Comparison of ENCODE assay signal across 10 cellular contexts in the genomic region with DNA sequence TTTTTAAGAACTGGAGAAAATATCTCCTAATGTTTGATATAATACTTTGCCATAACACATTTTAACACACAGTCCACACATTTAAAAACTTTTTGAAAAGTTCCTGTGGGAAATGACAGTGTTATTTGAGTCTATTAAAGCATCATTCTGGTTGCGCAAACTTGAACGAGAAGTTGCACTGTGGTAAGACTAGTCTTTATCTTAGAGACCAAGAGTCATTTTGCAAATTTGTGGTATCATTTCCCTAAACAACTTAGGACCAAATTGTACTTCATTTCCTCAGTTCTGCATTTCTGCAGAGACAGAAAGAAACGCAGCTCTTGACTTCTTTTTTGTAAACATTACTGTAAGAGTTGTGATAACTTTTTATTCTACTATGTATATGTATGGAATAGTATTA. TPM values are rescaled to one million over a fixed set of nuclear protein-coding genes. Genes with fewer than 3 reads are reported as not detected.
DNase-seq lines count a peak whose midpoint lies in the region; ATAC-seq and TF ChIP-seq lines count a peak whose summit lies in the region.
"Had no signal": no experiment of that assay in that cellular context is flagged by ENCODE, and none has a peak within 500 bp of the region (broad histone marks: within the 10 kb centered on the region; RNA-seq: fewer than 3 reads in every experiment).

A gene with protein sequence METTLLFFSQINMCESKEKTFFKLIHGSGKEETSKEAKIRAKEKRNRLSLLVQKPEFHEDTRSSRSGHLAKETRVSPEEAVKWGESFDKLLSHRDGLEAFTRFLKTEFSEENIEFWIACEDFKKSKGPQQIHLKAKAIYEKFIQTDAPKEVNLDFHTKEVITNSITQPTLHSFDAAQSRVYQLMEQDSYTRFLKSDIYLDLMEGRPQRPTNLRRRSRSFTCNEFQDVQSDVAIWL (plus strand): TSS at position 282 of the 400 bp plus-strand sequence. CDS start 176 bp downstream, outside the sequence.

- peaks cover 3% of the 10 kb centered on the region; the same call in 2 of the 3 replicates for H3K4me1 Mint-ChIP-seq in GM23338
- no peaks in the 10 kb centered on the region for H3K4me1 Mint-ChIP-seq in stimulated activated memory B cell treated with anti-CD40 and anti-IgM and Interleukin-4, amounts not matched to agents 10 μg/mL and 1 μg/mL and 100 μg/mL, for 72 hours

- H3K36me3 ChIP-seq in GM23338 (ENCODE audit: insufficient read depth): no peaks in the 10 kb centered on the region
- no peaks in the 10 kb centered on the region for H3K36me3 ChIP-seq in BE2C

- TF ChIP-seq CTCF in GM23338 (conservative IDR thresholded peaks at IDR 0.05; ENCODE audit: low read depth in 2 of 2) (no peak), BE2C (IDR thresholded peaks at IDR 0.05; ENCODE audit: low read depth, low read length) (no peak)

- 0 out of 2 replicates have a peak, but pooled peaks cover 3% of the 10 kb centered on the region for H3K4me1 ChIP-seq in GM23338 (ENCODE audit: insufficient read depth)
- H3K4me1 ChIP-seq in BE2C: no peaks in the 10 kb centered on the region

- H3K4me2 ChIP-seq in GM23338: no peak within 1 kb of the TSS

- H3K4me3 ChIP-seq in GM23338: no peak within 1 kb of the TSS
- H3K4me3 ChIP-seq in BE2C (ENCODE audit: low read depth, low read length): no peak within 1 kb of the TSS

- H3K9me3 Mint-ChIP-seq in GM23338: no peaks in the 10 kb centered on the region
- H3K9me3 Mint-ChIP-seq in stimulated activated memory B cell treated with anti-CD40 and anti-IgM and Interleukin-4, amounts not matched to agents 10 μg/mL and 1 μg/mL and 100 μg/mL, for 72 hours: peaks cover 3% of the 10 kb centered on the region

- H3F3A ChIP-seq in GM23338 (replicated peaks; ENCODE audit: low read depth): no peaks in the 10 kb centered on the region

- no peak within 1 kb of the TSS for H3K4me3 Mint-ChIP-seq in GM23338
- H3K4me3 Mint-ChIP-seq in stimulated activated memory B cell treated with anti-CD40 and anti-IgM and Interleukin-4, amounts not matched to agents 10 μg/mL and 1 μg/mL and 100 μg/mL, for 72 hours: no peak within 1 kb of the TSS

- no peaks in the 10 kb centered on the region for H3K9me3 ChIP-seq in BE2C

- H3K27ac Mint-ChIP-seq in GM23338: no peak within 1 kb of the TSS
- no peak within 1 kb of the TSS for H3K27ac Mint-ChIP-seq in stimulated activated memory B cell treated with anti-CD40 and anti-IgM and Interleukin-4, amounts not matched to agents 10 μg/mL and 1 μg/mL and 100 μg/mL, for 72 hours

- intact Hi-C loops in left colon (cut with DNase I, micrococcal nuclease): no loop called here

- DNase-seq in SKM-1 treated with dmso at 0.1 percent for 144 hours (lab: John Stamatoyannopoulos, UW; ENCODE audit: unreplicated experiment) (peak; percentile 91), pons (ENCODE audit: low spot score) (peak; percentile 73), GM23338 (ENCODE audit: low spot score) (no peak), left colon (no peak), BE2C (no peak)
- DNase-seq: aorta had no signal

- no peaks in the 10 kb centered on the region for H4K20me1 ChIP-seq in GM23338 (replicated peaks; ENCODE audit: insufficient read depth)

- H3K27me3 Mint-ChIP-seq in GM23338 (ENCODE audit: insufficient read depth, low read depth, poor library complexity): peaks cover 2% of the 10 kb centered on the region
- H3K27me3 Mint-ChIP-seq in stimulated activated memory B cell treated with anti-CD40 and anti-IgM and Interleukin-4, amounts not matched to agents 10 μg/mL and 1 μg/mL and 100 μg/mL, for 72 hours: no peaks in the 10 kb centered on the region

- H3K36me3 Mint-ChIP-seq in GM23338 (ENCODE audit: low read depth): no peaks in the 10 kb centered on the region
- H3K36me3 Mint-ChIP-seq in stimulated activated memory B cell treated with anti-CD40 and anti-IgM and Interleukin-4, amounts not matched to agents 10 μg/mL and 1 μg/mL and 100 μg/mL, for 72 hours: no peaks in the 10 kb centered on the region

- ATAC-seq in GM19035 (IDR thresholded peaks at IDR 0.05; ENCODE audit: unreplicated experiment) (peak; percentile 95), HG03039 (IDR thresholded peaks at IDR 0.05; ENCODE audit: unreplicated experiment) (peak; percentile 67), GM23338 (no peak), left colon (no peak)
- no peak for ATAC-seq in stimulated activated memory B cell treated with anti-CD40 and anti-IgM and Interleukin-4, amounts not matched to agents 10 μg/mL and 1 μg/mL and 100 μg/mL, for 72 hours
- ATAC-seq: Panc1 had no signal

- no peak within 1 kb of the TSS for H2AFZ ChIP-seq in GM23338

- no peaks in the 10 kb centered on the region for H3K79me2 ChIP-seq in GM23338 (replicated peaks; ENCODE audit: insufficient read depth)

- no peak within 1 kb of the TSS for H3K27ac ChIP-seq in GM23338 (ENCODE audit: low read depth)

- H3K27me3 ChIP-seq in GM23338 (ENCODE audit: insufficient read depth): no peaks in the 10 kb centered on the region
- H3K27me3 ChIP-seq in BE2C: no peaks in the 10 kb centered on the region

- no peaks in the 10 kb centered on the region for H3K9me2 ChIP-seq in GM23338 (ENCODE audit: insufficient read depth)

TF ChIP-seq in GM23338, 12 proteins besides CTCF, POLR2A, EP300 and RAD21 (continues in another document):
- TF ChIP-seq CREB1 (CRISPR knock-in tag; IDR thresholded peaks at IDR 0.05; ENCODE audit: low read depth) (no peak), STAT1 (IDR thresholded peaks at IDR 0.05; ENCODE audit: unreplicated experiment) (no peak), JUNB (IDR thresholded peaks at IDR 0.05; ENCODE audit: unreplicated experiment) (no peak), ZNF331 (CRISPR knock-in tag; IDR thresholded peaks at IDR 0.05; ENCODE audit: low read depth) (no peak), EZH2 (IDR thresholded peaks at IDR 0.05; ENCODE audit: low read depth, unreplicated experiment) (no peak)
- TF ChIP-seq, protein P1, sequence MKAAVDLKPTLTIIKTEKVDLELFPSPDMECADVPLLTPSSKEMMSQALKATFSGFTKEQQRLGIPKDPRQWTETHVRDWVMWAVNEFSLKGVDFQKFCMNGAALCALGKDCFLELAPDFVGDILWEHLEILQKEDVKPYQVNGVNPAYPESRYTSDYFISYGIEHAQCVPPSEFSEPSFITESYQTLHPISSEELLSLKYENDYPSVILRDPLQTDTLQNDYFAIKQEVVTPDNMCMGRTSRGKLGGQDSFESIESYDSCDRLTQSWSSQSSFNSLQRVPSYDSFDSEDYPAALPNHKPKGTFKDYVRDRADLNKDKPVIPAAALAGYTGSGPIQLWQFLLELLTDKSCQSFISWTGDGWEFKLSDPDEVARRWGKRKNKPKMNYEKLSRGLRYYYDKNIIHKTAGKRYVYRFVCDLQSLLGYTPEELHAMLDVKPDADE (IDR thresholded peaks at IDR 0.05): no peak
- TF ChIP-seq, protein P2, sequence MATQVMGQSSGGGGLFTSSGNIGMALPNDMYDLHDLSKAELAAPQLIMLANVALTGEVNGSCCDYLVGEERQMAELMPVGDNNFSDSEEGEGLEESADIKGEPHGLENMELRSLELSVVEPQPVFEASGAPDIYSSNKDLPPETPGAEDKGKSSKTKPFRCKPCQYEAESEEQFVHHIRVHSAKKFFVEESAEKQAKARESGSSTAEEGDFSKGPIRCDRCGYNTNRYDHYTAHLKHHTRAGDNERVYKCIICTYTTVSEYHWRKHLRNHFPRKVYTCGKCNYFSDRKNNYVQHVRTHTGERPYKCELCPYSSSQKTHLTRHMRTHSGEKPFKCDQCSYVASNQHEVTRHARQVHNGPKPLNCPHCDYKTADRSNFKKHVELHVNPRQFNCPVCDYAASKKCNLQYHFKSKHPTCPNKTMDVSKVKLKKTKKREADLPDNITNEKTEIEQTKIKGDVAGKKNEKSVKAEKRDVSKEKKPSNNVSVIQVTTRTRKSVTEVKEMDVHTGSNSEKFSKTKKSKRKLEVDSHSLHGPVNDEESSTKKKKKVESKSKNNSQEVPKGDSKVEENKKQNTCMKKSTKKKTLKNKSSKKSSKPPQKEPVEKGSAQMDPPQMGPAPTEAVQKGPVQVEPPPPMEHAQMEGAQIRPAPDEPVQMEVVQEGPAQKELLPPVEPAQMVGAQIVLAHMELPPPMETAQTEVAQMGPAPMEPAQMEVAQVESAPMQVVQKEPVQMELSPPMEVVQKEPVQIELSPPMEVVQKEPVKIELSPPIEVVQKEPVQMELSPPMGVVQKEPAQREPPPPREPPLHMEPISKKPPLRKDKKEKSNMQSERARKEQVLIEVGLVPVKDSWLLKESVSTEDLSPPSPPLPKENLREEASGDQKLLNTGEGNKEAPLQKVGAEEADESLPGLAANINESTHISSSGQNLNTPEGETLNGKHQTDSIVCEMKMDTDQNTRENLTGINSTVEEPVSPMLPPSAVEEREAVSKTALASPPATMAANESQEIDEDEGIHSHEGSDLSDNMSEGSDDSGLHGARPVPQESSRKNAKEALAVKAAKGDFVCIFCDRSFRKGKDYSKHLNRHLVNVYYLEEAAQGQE (IDR thresholded peaks at IDR 0.05; ENCODE audit: unreplicated experiment): no peak

RNA-seq across cellular contexts. Expression of the gene that starts here (rescaled TPM):
- not detected in 2 replicates for total RNA-seq in GM23338 (2014; rRNA removed; shearing (Covaris generic))
- polyA plus RNA-seq in GM23338 (2016; fragmentation: Nextera tagmentation; extraction: Ambion mirVana): not detected in 2 replicates
- total RNA-seq in left colon: 1 to 10 TPM in 1 of 2 donors, under 1 TPM in 1; 0.46 to 1.7 TPM
- not detected for polyA plus RNA-seq in BE2C (2012; ENCODE audit: insufficient read depth, insufficient read length, low read depth)

Comparison
In these comparisons a context has a peak if more than half of its experiments do, and no peak if none do; other contexts are left out.
1. ATAC-seq: peak in GM19035 (single experiment) and HG03039 (single experiment); none in GM23338 (single experiment), stimulated activated memory B cell treated with anti-CD40 and anti-IgM and Interleukin-4, amounts not matched to agents 10 μg/mL and 1 μg/mL and 100 μg/mL, for 72 hours (single experiment) and left colon (single experiment).
2. DNase-seq: peak in SKM-1 treated with dmso at 0.1 percent for 144 hours (single experiment) and pons (single experiment); none in GM23338 (single experiment), left colon (0 of 2) and BE2C (single experiment).